8 cellular contexts compared by ENCODE assay signal in genomic region chr16:48244863-48245195, GRCh38. TPM values are rescaled to one million over a fixed set of nuclear protein-coding genes. Genes with fewer than 3 reads are reported as not detected.
A peak's percentile ranks its signal among the peaks of the same experiment; 100 is the strongest.
DNase-seq lines count a peak whose midpoint lies in the region; ATAC-seq, FAIRE-seq and TF ChIP-seq lines count a peak whose summit lies in the region.

No MANE protein-coding gene starts in this region.

- H3K56ac ChIP-seq in IMR-90 (ENCODE audit: extremely low read depth, insufficient read depth, low read length): peak overlapping the region; percentile 29; the same call in 1 of the 2 replicates

- H2BK15ac ChIP-seq in IMR-90 (ENCODE audit: low read depth, low read length): no peak overlapping the region

- H3K4me2 ChIP-seq in IMR-90 (ENCODE audit: low read depth, low read length): peak overlapping the region; percentile 91

- no peak overlapping the region for H2BK20ac ChIP-seq in IMR-90 (ENCODE audit: low read depth, low read length)

- ATAC-seq in IMR-90 (ENCODE audit: low read depth): no peak
- ATAC-seq in HG02981 (IDR thresholded peaks at IDR 0.05; ENCODE audit: unreplicated experiment): no peak

- DNase-seq in AG10803 (ENCODE audit: low read depth) (no peak), IMR-90 (no peak), chondrocyte (ENCODE audit: low spot score) (no peak), myocyte (ENCODE audit: low read depth) (peak; percentile 6), GM12892 (ENCODE audit: insufficient read length) (no peak), mesenteric fat pad (ENCODE audit: low spot score) (no peak), HCEC 1CT (no peak)

- H3K9me3 ChIP-seq in IMR-90 (ENCODE audit: control insufficient read depth, insufficient read depth, low read length): no peaks in the 10 kb centered on the region

- H3K4me1 ChIP-seq in IMR-90 (ENCODE audit: control insufficient read depth, insufficient read depth, low read length): peaks cover 5% of the 10 kb centered on the region

- peaks cover 15% of the 10 kb centered on the region; the same call in 1 of the 2 replicates for H4K20me1 ChIP-seq in IMR-90 (ENCODE audit: insufficient read depth, low read length)

- CTCF ChIA-PET in IMR-90 (lab: Yijun Ruan, JAX): no interaction called here

- H3K79me1 ChIP-seq in IMR-90 (ENCODE audit: low read depth in 1 of 2, low read length in 2 of 2): peaks cover 8 to 32% of the 10 kb centered on the region in 2 experiments

- no peak for FAIRE-seq in GM12892 (lab: Jason Lieb, UNC)

- POLR2A ChIA-PET in IMR-90 (lab: Charles Lee; ENCODE audit: unreplicated experiment): no interaction called here

- WGBS in IMR-90 (ENCODE audit: extremely low coverage in 2 of 2, insufficient read length in 1 of 2), 2 experiments: 0% methylated on average over 6 of the region's 8 CpGs; no CpG with 5 or more reads in 1 of the 2 experiments

- peak overlapping the region; percentile 45 to 76; a peak in 1 of 4 replicates for H4K8ac ChIP-seq in IMR-90 (ENCODE audit: low read depth in 2 of 2, low read length in 2 of 2)

- peak overlapping the region; percentile 96 for H3K27ac ChIP-seq in IMR-90 (ENCODE audit: insufficient read depth, low read length)

- H3K36me3 Mint-ChIP-seq in chondrocyte (ENCODE audit: low read depth): no peaks in the 10 kb centered on the region

- intact Hi-C loops in IMR-90 (cut with micrococcal nuclease): loop anchor here (5.0 to 10.0 kb wide), 2 partner anchors 77 to 1100 kb away; partner anchors contain the start of gene NETO2

- H4K5ac ChIP-seq in IMR-90 (ENCODE audit: low read depth, low read length): peak overlapping the region; percentile 58; the same call in 1 of the 2 replicates

- in situ Hi-C loops in IMR-90 (cut with MboI; ENCODE audit: low sequenced_read_pairs): no loop called here

- no peak overlapping the region for H3K18ac ChIP-seq in IMR-90 (ENCODE audit: low read depth, low read length)

- peaks cover 28% of the 10 kb centered on the region for H3K4me1 Mint-ChIP-seq in chondrocyte (ENCODE audit: low read depth)

- peak overlapping the region; percentile 71 for H2AK9ac ChIP-seq in IMR-90 (replicated peaks; ENCODE audit: low read depth, low read length, poor library complexity)

- H3K36me3 ChIP-seq in IMR-90 (ENCODE audit: control insufficient read depth, insufficient read depth, low read length): no peaks in the 10 kb centered on the region

- no TSS peak for BruUV-seq in IMR-90 (replicated peaks; lab: Mats Ljungman, UMichigan)

- H3K23ac ChIP-seq in IMR-90 (ENCODE audit: low read depth, low read length): peak overlapping the region; percentile 92

- peak overlapping the region; percentile 95 for H3K4me3 Mint-ChIP-seq in chondrocyte (ENCODE audit: unreplicated experiment)

- H3K9me1 ChIP-seq in IMR-90 (ENCODE audit: insufficient read depth, low read length): no peaks in the 10 kb centered on the region

- peak overlapping the region; percentile 16 for H2BK5ac ChIP-seq in IMR-90 (ENCODE audit: low read depth, low read length, poor library complexity, severe bottlenecking)

- peak overlapping the region; percentile 94 for H3K27ac Mint-ChIP-seq in chondrocyte (ENCODE audit: unreplicated experiment)

- H3K4ac ChIP-seq in IMR-90 (ENCODE audit: low read depth, low read length): peak overlapping the region; percentile 56; the same call in 1 of the 2 replicates

- H3K27me3 ChIP-seq in IMR-90 (ENCODE audit: control insufficient read depth, insufficient read depth, low read length): no peaks in the 10 kb centered on the region

- TF ChIP-seq CTCF in AG10803 (conservative IDR thresholded peaks at IDR 0.05; ENCODE audit: low read length): no peak
- TF ChIP-seq CTCF in IMR-90 (conservative IDR thresholded peaks at IDR 0.05; ENCODE audit: low read depth, low read length): no peak
- TF ChIP-seq CTCF in chondrocyte (IDR thresholded peaks at IDR 0.05): no peak

- H2AFZ ChIP-seq in IMR-90 (replicated peaks; ENCODE audit: low read length, poor library complexity): peak overlapping the region; percentile 92

- TF ChIP-seq POLR2A in IMR-90 (IDR thresholded peaks at IDR 0.05; ENCODE audit: low read depth, low read length): no peak
- no peak for TF ChIP-seq POLR2A in GM12892 (IDR thresholded peaks at IDR 0.05; ENCODE audit: low read depth, low read length)

- H4K91ac ChIP-seq in IMR-90 (ENCODE audit: insufficient read depth, low read depth, low read length): 0 out of 2 replicates have a peak overlapping the region, but pooled peaks have one; percentile 9

- no peak overlapping the region for H2BK120ac ChIP-seq in IMR-90 (ENCODE audit: low read depth, low read length)

- TF ChIP-seq RAD21 in IMR-90 (IDR thresholded peaks at IDR 0.05; ENCODE audit: low read length): no peak

- peak overlapping the region; percentile 97 for H3K9ac ChIP-seq in IMR-90 (ENCODE audit: low read depth, low read length)

- H3K27me3 Mint-ChIP-seq in chondrocyte (ENCODE audit: low read depth): no peaks in the 10 kb centered on the region

- peak overlapping the region; percentile 95 for H3K14ac ChIP-seq in IMR-90 (replicated peaks; ENCODE audit: low read depth, low read length)

- H3K4me3 ChIP-seq in AG10803 (ENCODE audit: low read length) (peak overlapping the region; percentile 89), IMR-90 (ENCODE audit: insufficient read depth, low read depth, low read length) (peak overlapping the region; percentile 93)

- peak overlapping the region; percentile 41; the same call in 1 of the 2 replicates for H2AK5ac ChIP-seq in IMR-90 (ENCODE audit: low read depth, low read length)

- H3K9me3 Mint-ChIP-seq in chondrocyte (ENCODE audit: low read depth): peaks cover 9% of the 10 kb centered on the region

- dilution Hi-C loops in IMR-90 (cut with HindIII; ENCODE audit: low sequenced_read_pairs, unreplicated experiment): no loop called here

TF ChIP-seq in IMR-90, 13 proteins besides CTCF, POLR2A, EP300 and RAD21:
- no peak for TF ChIP-seq RCOR1 (IDR thresholded peaks at IDR 0.05; ENCODE audit: insufficient replicate concordance, low read length)
- TF ChIP-seq SMC3 (IDR thresholded peaks at IDR 0.05; ENCODE audit: low read depth, low read length): no peak
- TF ChIP-seq FOS (IDR thresholded peaks at IDR 0.05; ENCODE audit: low read depth, low read length): no peak
- no peak for TF ChIP-seq RFX5 (IDR thresholded peaks at IDR 0.05; ENCODE audit: low read depth, low read length)
- TF ChIP-seq MXI1 (IDR thresholded peaks at IDR 0.05; ENCODE audit: borderline replicate concordance, low read depth, low read length): no peak
TF ChIP-seq in IMR-90: peak in this region for 0.

RNA-seq across cellular contexts. Expression of gene LONP2, which starts 0.7 kb away (rescaled TPM):
- 81.1 and 90.9 TPM in 2 replicates for total RNA-seq in IMR-90 (2012; rRNA removed)
- polyA plus RNA-seq in IMR-90 (2012; rRNA removed): 26.7 and 31.5 TPM in 2 replicates
- polyA plus RNA-seq in IMR-90 (2012; cell fraction: cytosol; rRNA removed): 8.2 and 10.0 TPM in 2 replicates
- 25.0 and 105 TPM in 2 replicates for polyA plus RNA-seq in IMR-90 (2012; cell fraction: nucleus; rRNA removed; ENCODE audit: low replicate concordance)
- total RNA-seq in chondrocyte: 53.1 to 77.6 TPM (median 53.4 TPM) in 3 replicates
- total RNA-seq in myocyte: 49.7 and 50.8 TPM in 2 replicates
- polyA plus RNA-seq in myocyte (2012): 30.0 TPM
- 29.4 TPM for polyA plus RNA-seq in GM12892 (2012; ENCODE audit: missing spikeins)
- 67.0 TPM for total RNA-seq in mesenteric fat pad

RNA-seq across cellular contexts. Expression of gene ABCC11, which starts 2.5 kb away (rescaled TPM):
- total RNA-seq in IMR-90 (2012; rRNA removed) (under 0.01 and 0.18 TPM in 2 replicates), chondrocyte (0.32 to 0.44 TPM in 2 of 3 replicates, not detected in the other), myocyte (not detected in 2 replicates), mesenteric fat pad (0.22 TPM)
- polyA plus RNA-seq in IMR-90 (2012; rRNA removed): 0.06 and 0.09 TPM in 2 replicates
- polyA plus RNA-seq in IMR-90 (2012; cell fraction: cytosol; rRNA removed): 0.12 TPM in 1 of 2 replicates, not detected in the other
- 0.07 and 0.10 TPM in 2 replicates for polyA plus RNA-seq in IMR-90 (2012; cell fraction: nucleus; rRNA removed; ENCODE audit: low replicate concordance)
- polyA plus RNA-seq in myocyte (2012): 0.18 TPM
- not detected for polyA plus RNA-seq in GM12892 (2012; ENCODE audit: missing spikeins)
